Comparison of ENCODE assay signal across 14 cellular contexts in the genomic region with DNA sequence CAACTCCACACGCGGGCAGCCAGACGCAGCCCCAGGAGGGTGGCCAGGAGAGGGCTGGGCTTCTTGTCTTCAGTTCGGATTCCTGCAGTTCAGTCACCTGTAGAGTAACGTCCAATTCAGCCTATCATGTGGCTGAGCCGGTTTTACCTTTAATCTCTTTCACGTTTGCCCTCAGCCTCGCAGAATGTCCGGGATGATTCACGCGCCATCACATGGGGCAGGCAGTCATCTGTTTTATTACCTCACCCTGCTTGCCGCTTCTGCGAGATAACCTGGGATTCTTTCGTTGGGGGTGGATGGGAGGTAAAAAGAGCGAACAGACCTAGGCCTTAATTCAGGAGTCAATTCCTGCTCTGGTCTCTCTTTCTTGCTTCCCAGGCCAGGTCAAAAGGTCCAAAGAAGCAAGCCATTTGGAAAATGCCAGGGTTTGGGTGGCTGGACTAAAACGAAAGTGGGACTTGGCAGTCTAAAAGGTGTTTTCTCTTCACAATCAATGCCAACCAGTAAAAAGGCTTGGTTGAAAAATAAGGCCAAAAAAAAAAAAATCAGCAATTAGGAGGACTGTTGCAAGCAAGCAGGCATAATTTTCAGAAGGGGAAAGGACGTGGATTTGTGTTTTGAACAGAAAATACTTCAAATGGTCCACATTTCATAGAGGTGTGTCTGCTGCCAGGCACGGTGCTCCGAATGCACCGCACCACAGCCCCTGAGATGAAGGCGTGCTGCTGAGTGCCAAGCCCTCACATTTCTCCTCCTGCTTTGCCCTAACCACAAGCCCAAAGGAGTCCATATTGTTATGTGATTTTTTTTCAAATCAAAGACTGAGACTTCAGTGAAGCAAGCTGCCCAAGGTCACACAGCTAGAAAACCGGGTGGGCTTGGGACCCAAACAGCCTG. TPM values are rescaled to one million over a fixed set of nuclear protein-coding genes. Genes with fewer than 3 reads are reported as not detected.
DNase-seq lines count a peak whose midpoint lies in the region; ATAC-seq and TF ChIP-seq lines count a peak whose summit lies in the region.
"Had no signal": no experiment of that assay in that cellular context is flagged by ENCODE, and none has a peak within 500 bp of the region (broad histone marks: within the 10 kb centered on the region; RNA-seq: fewer than 3 reads in every experiment).

No MANE protein-coding gene starts in this region.

- H3K27ac ChIP-seq in colonic mucosa (peak overlapping the region; percentile 63), mesendoderm (ENCODE audit: low read depth, low read length) (no peak overlapping the region)

- H3K27me3 ChIP-seq in colonic mucosa (no peaks in the 10 kb centered on the region), mesendoderm (ENCODE audit: insufficient read depth, low read length, poor library complexity) (no peaks in the 10 kb centered on the region)

- H3K4me3 ChIP-seq in colonic mucosa (peak overlapping the region; percentile 28), mesendoderm (ENCODE audit: low read length) (no peak overlapping the region)

- H3K9ac ChIP-seq in colonic mucosa (ENCODE audit: low read depth in 2 of 2, low read length in 2 of 2) (peak overlapping the region in 1 of 2 donors; percentile 13), mesendoderm (ENCODE audit: low read length) (no peak overlapping the region)

- no peak overlapping the region for H2BK5ac ChIP-seq in mesendoderm (ENCODE audit: low read length)

- no peak overlapping the region for H4K5ac ChIP-seq in mesendoderm (ENCODE audit: low read length)

- H3K79me1 ChIP-seq in mesendoderm (ENCODE audit: low read length), result no peaks in the 10 kb centered on the region

- H2BK15ac ChIP-seq in mesendoderm (replicated peaks; ENCODE audit: low read depth), result no peak overlapping the region

- H3K36me3 ChIP-seq in colonic mucosa, result no peaks in the 10 kb centered on the region
- no peaks in the 10 kb centered on the region for H3K36me3 ChIP-seq in mesendoderm (ENCODE audit: control insufficient read depth, insufficient read depth, low read length)

- no CpG with 5 or more reads among the region's 22 CpGs for WGBS in mesendoderm (ENCODE audit: extremely low coverage, insufficient coverage, low lambda C conversion rate)

- DNase-seq in M059J (ENCODE audit: low read depth), result peak; percentile 41
- peak; percentile 88 for DNase-seq in colonic mucosa
- DNase-seq in mesendoderm, result peak; percentile 58
- peak; percentile 85 for DNase-seq in ureter (ENCODE audit: low spot score)
- DNase-seq: activated gamma-delta T cell; cortex of kidney; DMS79; head of caudate nucleus; Right ventricle myocardium superior; stimulated activated naive CD8-positive, alpha-beta T cell treated with anti-CD3 and anti-CD28 coated beads, Interleukin-15, Interleukin-2, amounts not matched to agents 100 U/mL and 50 U/mL, for 24 hours had no signal

- H3K9me3 ChIP-seq in colonic mucosa, result no peaks in the 10 kb centered on the region

- no peak for TF ChIP-seq CTCF in colonic mucosa (IDR thresholded peaks at IDR 0.05)

- H2AK5ac ChIP-seq in mesendoderm (ENCODE audit: low read length), result no peak overlapping the region

- no peaks in the 10 kb centered on the region for H3K4me1 ChIP-seq in colonic mucosa
- H3K4me1 ChIP-seq in mesendoderm (ENCODE audit: control insufficient read depth, low read depth, low read length), result peaks cover 3% of the 10 kb centered on the region

- H2BK120ac ChIP-seq in mesendoderm (ENCODE audit: low read depth, low read length), result no peak overlapping the region

- H3K56ac ChIP-seq in mesendoderm (ENCODE audit: low read length), result peak overlapping the region; percentile 5

- peaks cover 9% of the 10 kb centered on the region for H3K79me2 ChIP-seq in mesendoderm (ENCODE audit: control insufficient read depth, insufficient read depth, low read length)

- no peak for ATAC-seq in GM19467 (IDR thresholded peaks at IDR 0.05; ENCODE audit: unreplicated experiment)
- ATAC-seq in GM21528 (IDR thresholded peaks at IDR 0.05; ENCODE audit: low FRiP score, unreplicated experiment), result no peak
- ATAC-seq in HG03565 (IDR thresholded peaks at IDR 0.05; ENCODE audit: unreplicated experiment), result no peak
- ATAC-seq: activated CD4-positive, CD25-positive, alpha-beta regulatory T cell treated with anti-CD3 and anti-CD28 coated beads, Interleukin-2, amount 50 U/mL, for 24 hours; stimulated activated naive CD8-positive, alpha-beta T cell treated with anti-CD3 and anti-CD28 coated beads, Interleukin-15, Interleukin-2, amounts not matched to agents 100 U/mL and 50 U/mL, for 24 hours had no signal

- H3K4ac ChIP-seq in mesendoderm (ENCODE audit: low read depth, low read length), result no peak overlapping the region

- H3K18ac ChIP-seq in mesendoderm (ENCODE audit: low read length), result no peak overlapping the region

- no peak overlapping the region for H3K4me2 ChIP-seq in mesendoderm (ENCODE audit: low read length)

- H3K23ac ChIP-seq in mesendoderm (ENCODE audit: low read length), result no peak overlapping the region

- no peak overlapping the region for H4K8ac ChIP-seq in mesendoderm (ENCODE audit: low read depth, low read length)

- intact Hi-C loops in colonic mucosa (cut with DNase I), result no loop called here

RNA-seq across cellular contexts. Expression of a gene that starts 2.8 kb away (rescaled TPM):
- total RNA-seq in M059J (2014; rRNA removed; shearing (Covaris generic)), result 6.1 and 9.7 TPM in 2 replicates
- 10 to 100 TPM; 15.3 to 33.3 TPM for total RNA-seq in colonic mucosa
- 23.3 TPM for polyA plus RNA-seq in mesendoderm (2013, experiment 1 of 2)
- 24.1 TPM for polyA plus RNA-seq in mesendoderm (2013, experiment 2 of 2)
- total RNA-seq in ureter, result 95.2 TPM
